9 cellular contexts compared by ENCODE assay signal in the genomic region with DNA sequence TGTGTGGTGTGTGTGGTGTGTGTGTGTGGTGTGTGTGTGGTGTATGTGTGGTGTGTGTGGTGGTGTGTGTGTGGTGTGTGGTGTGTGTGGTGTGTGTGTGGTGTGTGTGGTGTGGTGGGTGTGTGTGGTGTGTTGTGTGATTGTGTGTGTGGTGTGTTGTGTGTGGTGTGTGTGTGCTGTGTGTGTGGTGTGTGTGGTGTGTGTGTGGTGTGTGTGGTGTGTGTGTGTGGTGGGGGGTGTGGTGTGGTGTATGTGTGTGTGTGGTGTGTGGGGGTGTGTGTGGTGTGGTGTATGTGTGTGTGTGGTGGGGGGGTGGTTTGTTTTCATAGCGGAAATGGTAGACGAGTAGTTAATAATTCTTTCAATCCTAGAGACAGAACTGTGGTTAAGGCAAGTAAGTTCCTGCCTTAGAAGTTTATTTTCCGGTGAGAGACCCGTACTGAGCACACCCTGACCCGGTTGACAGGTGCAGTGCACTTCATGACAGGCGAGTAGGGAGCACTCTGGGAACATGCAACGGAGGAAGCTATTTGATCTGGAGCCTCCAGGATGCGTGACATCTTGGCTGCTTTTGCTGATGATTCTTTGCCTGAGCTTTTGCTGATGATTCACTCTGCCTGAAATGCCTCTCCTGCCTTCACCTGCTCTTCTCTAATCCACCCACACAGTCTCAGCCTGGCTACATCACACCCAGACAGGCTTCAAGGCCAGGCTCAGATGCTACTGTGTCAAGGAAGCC. TPM values are rescaled to one million over a fixed set of nuclear protein-coding genes. Genes with fewer than 3 reads are reported as not detected.
DNase-seq lines count a peak whose midpoint lies in the region; ATAC-seq, FAIRE-seq and TF ChIP-seq lines count a peak whose summit lies in the region.
"Had no signal": no experiment of that assay in that cellular context is flagged by ENCODE, and none has a peak within 500 bp of the region (broad histone marks: within the 10 kb centered on the region; RNA-seq: fewer than 3 reads in every experiment).

No MANE protein-coding gene starts in this region.

- H3K4me2 ChIP-seq in HepG2 (ENCODE audit: low read depth, low read length) = no peak overlapping the region

- TF ChIP-seq POLR2A in HepG2 (IDR thresholded peaks at IDR 0.05; ENCODE audit: insufficient read depth in 1 of 2, low read depth in 2 of 2, low read length in 2 of 2) = no peak
- no peak for TF ChIP-seq POLR2A in right lobe of liver (IDR thresholded peaks at IDR 0.05)

- no peak overlapping the region for H3K27ac ChIP-seq in HepG2 (ENCODE audit: extremely low read length, insufficient read depth, low read length)
- no peak overlapping the region for H3K27ac ChIP-seq in right lobe of liver
- peak overlapping the region; percentile 46 for H3K27ac ChIP-seq in skeletal muscle tissue (ENCODE audit: low read depth, low read length)

- intact Hi-C loops in HepG2 (cut with micrococcal nuclease; ENCODE audit: unreplicated experiment) = no loop called here
- intact Hi-C loops in right lobe of liver (cut with DNase I) = no loop called here

- no peaks in the 10 kb centered on the region for H3K9me3 ChIP-seq in HepG2 (ENCODE audit: low read length)
- H3K9me3 ChIP-seq in right lobe of liver = no peaks in the 10 kb centered on the region
- H3K9me3 ChIP-seq in skeletal muscle tissue (ENCODE audit: control insufficient read depth in 3 of 3, low read length in 3 of 3) = no peaks in the 10 kb centered on the region

- TF ChIP-seq EP300 in HepG2 (IDR thresholded peaks at IDR 0.05; ENCODE audit: low read depth in 2 of 2, low read length in 2 of 2) = no peak
- TF ChIP-seq EP300 in HepG2 (CRISPR knock-in tag; IDR thresholded peaks at IDR 0.05; ENCODE audit: borderline replicate concordance) = no peak

- TF ChIP-seq RAD21 in HepG2 (CRISPR knock-in tag; IDR thresholded peaks at IDR 0.05) = no peak

- H3K9ac ChIP-seq in HepG2 (ENCODE audit: insufficient read depth, low read depth, low read length) = no peak overlapping the region
- H3K9ac ChIP-seq in skeletal muscle tissue (ENCODE audit: low read depth in 1 of 3, low read length in 3 of 3) = peak overlapping the region in 1 of 3 donors; percentile 28

- peaks cover 13% of the 10 kb centered on the region for H3K4me1 ChIP-seq in HepG2 (ENCODE audit: insufficient read depth, low read length)
- no peaks in the 10 kb centered on the region for H3K4me1 ChIP-seq in right lobe of liver
- H3K4me1 ChIP-seq in skeletal muscle tissue (ENCODE audit: control insufficient read depth in 3 of 3, insufficient read depth in 3 of 3, low read length in 3 of 3) = peaks cover 0 to 16% (median 13%) of the 10 kb centered on the region in 3 donors

- in situ Hi-C loops in HepG2 (cut with HindIII; ENCODE audit: extremely low pct_ligation_motif_present, low pct_unique_long_range_greater_than_20kb) = no loop called here

- ATAC-seq in HepG2 (no peak), right lobe of liver (no peak), HG03520 (IDR thresholded peaks at IDR 0.05; ENCODE audit: unreplicated experiment) (peak; percentile 75)

- FAIRE-seq in HepG2 (lab: Jason Lieb, UNC) = peak; percentile 68

- CTCF ChIA-PET in HepG2 (lab: Yijun Ruan, JAX; ENCODE audit: low intra/inter-chr PET ratio, low total read pairs) = no interaction called here

- H3K4me3 ChIP-seq in HepG2 (replicated peaks in 1 of 3; ENCODE audit: insufficient read depth in 1 of 3, low read depth in 2 of 3, low read length in 3 of 3) (no peak overlapping the region), right lobe of liver (no peak overlapping the region), skeletal muscle tissue (ENCODE audit: low read length in 3 of 3) (no peak overlapping the region)

- H3K27me3 ChIP-seq in HepG2 (ENCODE audit: control insufficient read depth in 1 of 2, insufficient read depth in 2 of 2, low read length in 2 of 2) (peaks cover 0 to 39% of the 10 kb centered on the region in 2 experiments; a peak in 3 of 5 replicates), right lobe of liver (no peaks in the 10 kb centered on the region), skeletal muscle tissue (ENCODE audit: control insufficient read depth in 3 of 3, insufficient read depth in 3 of 3, low read length in 3 of 3) (peaks cover 0 to 3% (median 0%) of the 10 kb centered on the region in 3 donors)

- no peak for TF ChIP-seq CTCF in HepG2 (CRISPR knock-in tag; IDR thresholded peaks at IDR 0.05)
- no peak for TF ChIP-seq CTCF in right lobe of liver (IDR thresholded peaks at IDR 0.05)

- H4K20me1 ChIP-seq in HepG2 (ENCODE audit: insufficient read depth, low read length) = no peaks in the 10 kb centered on the region

- no peak for DNase-seq in HepG2 (ENCODE audit: low spot score)
- DNase-seq in right lobe of liver = no peak
- peak; percentile 67 for DNase-seq in activated naive CD4-positive, alpha-beta T cell treated with anti-CD3 and anti-CD28 coated beads, Interleukin-2, amount 50 U/mL, for 16 hours
- no peak for DNase-seq in iPS-NIHi11 (ENCODE audit: low spot score)
- no peak for DNase-seq in AG20443 (ENCODE audit: low spot score)
- no peak for DNase-seq in NK-92 treated with Interleukin-12 subunit alpha and Interleukin-12 subunit beta, amount 100 ng/mL, for 24 hours (lab: John Stamatoyannopoulos, UW)

- WGBS in HepG2 (ENCODE audit: low lambda C conversion rate) = 7% methylated on average over 5 of the region's 8 CpGs
- WGBS in right lobe of liver (ENCODE audit: insufficient coverage, low coverage, low lambda C conversion rate, missing lambda C conversion rate) = 24% methylated on average over 7 of the region's 8 CpGs

- H3K36me3 ChIP-seq in HepG2 (replicated peaks in 1 of 2; ENCODE audit: control insufficient read depth in 1 of 2, insufficient read depth in 2 of 2, low read length in 2 of 2) (no peaks in the 10 kb centered on the region), right lobe of liver (no peaks in the 10 kb centered on the region), skeletal muscle tissue (ENCODE audit: control insufficient read depth in 3 of 3, insufficient read depth in 3 of 3, low read length in 3 of 3) (no peaks in the 10 kb centered on the region)

- no peak overlapping the region for H2AFZ ChIP-seq in HepG2 (ENCODE audit: low read length)

- POLR2A ChIA-PET in HepG2 (lab: Yijun Ruan, JAX) = no interaction called here

- BruUV-seq in HepG2 (replicated peaks; lab: Mats Ljungman, UMichigan) = no TSS peak

- no peaks in the 10 kb centered on the region for H3K79me2 ChIP-seq in HepG2 (ENCODE audit: insufficient read depth, low read length)

RNA-seq across cellular contexts. Expression of gene FAT2, which starts 21.7 kb away (rescaled TPM):
- total RNA-seq in HepG2 (2016; rRNA removed; fragmentation: Illumina TruSeq; extraction: Trizol) (not detected in 2 replicates), right lobe of liver (not detected), skeletal muscle tissue (under 0.01 TPM)
- not detected in 2 replicates for total RNA-seq in HepG2 (2016; cell fraction: cytosol; rRNA removed; fragmentation: Illumina TruSeq; extraction: Trizol; ENCODE audit: low read depth)
- not detected in 2 replicates for total RNA-seq in HepG2 (2016; cell fraction: insoluble cytoplasmic fraction; rRNA removed; fragmentation: Illumina TruSeq; extraction: Trizol)
- total RNA-seq in HepG2 (2016; cell fraction: membrane; rRNA removed; fragmentation: Illumina TruSeq; extraction: Trizol) = not detected in 2 replicates
- not detected in 2 replicates for total RNA-seq in HepG2 (2016; cell fraction: nucleus; rRNA removed; fragmentation: Illumina TruSeq; extraction: Trizol)
- polyA plus RNA-seq in HepG2 (2011; rRNA removed) = under 0.01 TPM in 1 of 2 replicates, not detected in the other
- polyA plus RNA-seq in HepG2 (2011; cell fraction: cytosol; rRNA removed) = not detected in 2 replicates
- not detected in 2 replicates for polyA plus RNA-seq in HepG2 (2011; cell fraction: nucleus; rRNA removed)
- 0.03 and 0.07 TPM in 2 replicates for polyA plus RNA-seq in HepG2 (2012)
- polyA plus RNA-seq in HepG2 (2016; cell fraction: cytosol; fragmentation: Illumina TruSeq; extraction: Trizol; ENCODE audit: low read depth) = not detected in 2 replicates
- not detected in 2 replicates for polyA plus RNA-seq in HepG2 (2016; cell fraction: insoluble cytoplasmic fraction; fragmentation: Illumina TruSeq; extraction: Trizol; ENCODE audit: low read depth)
- not detected in 2 replicates for polyA plus RNA-seq in HepG2 (2016; cell fraction: membrane; fragmentation: Illumina TruSeq; extraction: Trizol; ENCODE audit: low read depth)
- polyA plus RNA-seq in HepG2 (2016; cell fraction: nucleus; fragmentation: Illumina TruSeq; extraction: Trizol; ENCODE audit: insufficient read depth, low read depth) = not detected in 2 replicates
- 0.09 TPM in 1 of 2 replicates, not detected in the other for polyA minus RNA-seq in HepG2 (2011; rRNA and poly(A)+ RNA removed; ENCODE audit: low replicate concordance)
- not detected in 2 replicates for polyA minus RNA-seq in HepG2 (2011; cell fraction: cytosol; rRNA and poly(A)+ RNA removed)
- not detected in 2 replicates for polyA minus RNA-seq in HepG2 (2011; cell fraction: nucleus; rRNA and poly(A)+ RNA removed)
- total RNA-seq: mononuclear cell had no signal
